16 cellular contexts compared by ENCODE assay signal in genomic region chr4:139762715-139763114, GRCh38.
A peak's percentile ranks its signal among the peaks of the same experiment; 100 is the strongest.
DNase-seq lines count a peak whose midpoint lies in the region; ATAC-seq and TF ChIP-seq lines count a peak whose summit lies in the region.
"Had no signal": no experiment of that assay in that cellular context is flagged by ENCODE, and none has a peak within 500 bp of the region (broad histone marks: within the 10 kb centered on the region; RNA-seq: fewer than 3 reads in every experiment).

No MANE protein-coding gene starts in this region.

- DNase-seq in Panc1 (ENCODE audit: low read depth, low spot score) = no peak
- DNase-seq in fibroblast of pulmonary artery (ENCODE audit: low read depth) = peak; percentile 80
- DNase-seq in lung microvascular endothelial cell (ENCODE audit: low read depth in 2 of 2) = peak; percentile 92 to 95
- no peak for DNase-seq in pons (ENCODE audit: low spot score)
- DNase-seq in MV-4-11 (lab: John Stamatoyannopoulos, UW) = no peak
- DNase-seq: activated CD8-positive, alpha-beta memory T cell treated with anti-CD3 and anti-CD28 coated beads for 24 hours; activated effector memory CD4-positive, alpha-beta T cell treated with anti-CD3 and anti-CD28 coated beads, Interleukin-2, amount 50 U/mL, for 16 hours; effector CD4-positive, alpha-beta T cell; IMR-90; naive thymus-derived CD4-positive, alpha-beta T cell; NCI-H1105 treated with DMSO at 0.1 percent for 48 hours; NCI-H226; stimulated activated naive CD4-positive, alpha-beta T cell treated with Interleukin-2 at 50 U/mL for 16 hours had no signal

- H3K27ac ChIP-seq in Panc1 (ENCODE audit: low read length) = peak overlapping the region; percentile 7; the same call in 1 of the 2 replicates
- peak overlapping the region; percentile 38 for H3K27ac ChIP-seq in temporal lobe (ENCODE audit: low read depth, low read length)

- no peaks in the 10 kb centered on the region for H3K9me3 ChIP-seq in Panc1 (ENCODE audit: control insufficient read depth, insufficient read depth, low read depth, low read length)

- POLR2A ChIA-PET in Panc1 (lab: Charles Lee) = no interaction called here

- no TSS peak for BruUV-seq in Panc1 (replicated peaks; lab: Mats Ljungman, UMichigan)

- intact Hi-C loops in Panc1 (cut with micrococcal nuclease; ENCODE audit: unreplicated experiment) = no loop called here

- TF ChIP-seq CTCF in Panc1 (IDR thresholded peaks at IDR 0.05) (no peak), fibroblast of pulmonary artery (IDR thresholded peaks at IDR 0.05; ENCODE audit: low read length, missing control alignments) (no peak)

- CTCF ChIA-PET in Panc1 (lab: Charles Lee) = no interaction called here

- H3K36me3 ChIP-seq in Panc1 (ENCODE audit: control insufficient read depth, insufficient read depth, low read length) = no peaks in the 10 kb centered on the region

- H3K27me3 ChIP-seq in Panc1 (ENCODE audit: control insufficient read depth, insufficient read depth, low read length) = no peaks in the 10 kb centered on the region

- in situ Hi-C loops in Panc1 (cut with HindIII; ENCODE audit: low pct_unique_long_range_greater_than_20kb, low sequenced_read_pairs) = no loop called here

- ATAC-seq in Panc1 = no peak
- ATAC-seq in GM19035 (IDR thresholded peaks at IDR 0.05; ENCODE audit: unreplicated experiment) = no peak
- ATAC-seq in GM21381 (IDR thresholded peaks at IDR 0.05; ENCODE audit: unreplicated experiment) = no peak
- ATAC-seq: naive thymus-derived CD4-positive, alpha-beta T cell had no signal

- H3K4me3 ChIP-seq in Panc1 (ENCODE audit: low read depth in 2 of 2, low read length in 2 of 2) (no peak overlapping the region), fibroblast of pulmonary artery (replicated peaks; ENCODE audit: low read depth, low read length) (no peak overlapping the region)

- H3K4me1 ChIP-seq in Panc1 (ENCODE audit: control insufficient read depth, insufficient read depth, low read length) = peaks cover 6% of the 10 kb centered on the region

Comparison
In these comparisons a context has a peak if more than half of its experiments do, and no peak if none do; other contexts are left out.
1. DNase-seq: peak in fibroblast of pulmonary artery (single experiment) and lung microvascular endothelial cell (2 of 2); none in Panc1 (single experiment), pons (single experiment) and MV-4-11 (single experiment).